8 cellular contexts compared by ENCODE assay signal in genomic region chr2:26692814-26693286, GRCh38. TPM values are rescaled to one million over a fixed set of nuclear protein-coding genes. Genes with fewer than 3 reads are reported as not detected.
DNase-seq lines count a peak whose midpoint lies in the region; ATAC-seq and TF ChIP-seq lines count a peak whose summit lies in the region.

No MANE protein-coding gene starts in this region.

- peaks cover 15% of the 10 kb centered on the region for H3K27me3 Mint-ChIP-seq in glutamatergic neuron (ENCODE audit: unreplicated experiment)

- H2AFZ ChIP-seq in GM23248 = no peak overlapping the region

- in situ Hi-C loops in GM23248 (cut with MboI) = no loop called here
- in situ Hi-C loops in Panc1 (cut with HindIII; ENCODE audit: low pct_unique_long_range_greater_than_20kb, low sequenced_read_pairs) = no loop called here

- ATAC-seq in Panc1 (peak; percentile 67), GM18873 (IDR thresholded peaks at IDR 0.05; ENCODE audit: low FRiP score, unreplicated experiment) (no peak), HG02642 (IDR thresholded peaks at IDR 0.05; ENCODE audit: poor library complexity, unreplicated experiment) (no peak)

- POLR2A ChIA-PET in Panc1 (lab: Charles Lee) = no interaction called here

- no TSS peak for BruUV-seq in Panc1 (replicated peaks; lab: Mats Ljungman, UMichigan)

- peaks cover 6% of the 10 kb centered on the region; the same call in 1 of the 2 replicates for H3F3A ChIP-seq in GM23248 (ENCODE audit: insufficient read depth)

- no peaks in the 10 kb centered on the region for H3K36me3 ChIP-seq in GM23248 (ENCODE audit: low read depth)
- no peaks in the 10 kb centered on the region for H3K36me3 ChIP-seq in Panc1 (ENCODE audit: control insufficient read depth, insufficient read depth, low read length)

- H3K9ac ChIP-seq in GM23248 = no peak overlapping the region

- H3K4me1 ChIP-seq in GM23248 (ENCODE audit: insufficient read depth) (peaks cover 11% of the 10 kb centered on the region), Panc1 (ENCODE audit: control insufficient read depth, insufficient read depth, low read length) (no peaks in the 10 kb centered on the region; the same call in 1 of the 2 replicates)

- H3K4me1 Mint-ChIP-seq in glutamatergic neuron (ENCODE audit: low read depth, unreplicated experiment) = peaks cover 42% of the 10 kb centered on the region

- WGBS in GM23248 (ENCODE audit: low coverage in 1 of 2, low lambda C conversion rate in 2 of 2, missing lambda C conversion rate in 2 of 2), 2 experiments = 2 to 5% methylated on average over 46 to 61 of the region's 67 CpGs

- H3K79me2 ChIP-seq in GM23248 (ENCODE audit: insufficient read depth) = no peaks in the 10 kb centered on the region

- no peak for TF ChIP-seq CTCF in Panc1 (IDR thresholded peaks at IDR 0.05)
- TF ChIP-seq CTCF in glutamatergic neuron (IDR thresholded peaks at IDR 0.05; ENCODE audit: partially characterized antibody, unreplicated experiment) = no peak

- DNase-seq in GM23248 = peak; percentile 61
- DNase-seq in Panc1 (ENCODE audit: low read depth, low spot score) = no peak
- DNase-seq in glutamatergic neuron = peak; percentile 71
- DNase-seq in skeletal muscle cell (ENCODE audit: low read depth) = no peak
- DNase-seq in T1000 (lab: John Stamatoyannopoulos, UW) = no peak
- no peak for DNase-seq in hippocampal formation (lab: John Stamatoyannopoulos, UW)

- H3K27ac ChIP-seq in GM23248 = no peak overlapping the region
- no peak overlapping the region for H3K27ac ChIP-seq in Panc1 (ENCODE audit: low read length)

- H3K36me3 Mint-ChIP-seq in glutamatergic neuron (ENCODE audit: unreplicated experiment) = peaks cover 4% of the 10 kb centered on the region

- CTCF ChIA-PET in Panc1 (lab: Charles Lee) = no interaction called here

- no peak overlapping the region for H3K27ac Mint-ChIP-seq in glutamatergic neuron (ENCODE audit: unreplicated experiment)

- H3K27me3 ChIP-seq in GM23248 (replicated peaks; ENCODE audit: insufficient read depth) (peaks cover 36% of the 10 kb centered on the region), Panc1 (ENCODE audit: control insufficient read depth, insufficient read depth, low read length) (peaks cover 10% of the 10 kb centered on the region)

- no peaks in the 10 kb centered on the region for H4K20me1 ChIP-seq in GM23248 (ENCODE audit: insufficient read depth)

- H3K4me2 ChIP-seq in GM23248 (ENCODE audit: unreplicated experiment) = peak overlapping the region; percentile 47

- no peak overlapping the region for H3K4me3 Mint-ChIP-seq in glutamatergic neuron (ENCODE audit: unreplicated experiment)

- no peaks in the 10 kb centered on the region for H3K9me2 ChIP-seq in GM23248 (ENCODE audit: insufficient read depth)

- H3K9me3 ChIP-seq in GM23248 (ENCODE audit: low read depth) (no peaks in the 10 kb centered on the region), Panc1 (ENCODE audit: control insufficient read depth, insufficient read depth, low read depth, low read length) (no peaks in the 10 kb centered on the region)

- H3K9me3 Mint-ChIP-seq in glutamatergic neuron (ENCODE audit: unreplicated experiment) = peaks cover 8% of the 10 kb centered on the region

- intact Hi-C loops in Panc1 (cut with micrococcal nuclease; ENCODE audit: unreplicated experiment) = no loop called here

- H3K4me3 ChIP-seq in GM23248 (peak overlapping the region; percentile 47), Panc1 (ENCODE audit: low read depth in 2 of 2, low read length in 2 of 2) (peak overlapping the region; percentile 22 to 41), skeletal muscle cell (ENCODE audit: low read depth, low read length) (peak overlapping the region; percentile 35)

RNA-seq across cellular contexts. Expression of gene KCNK3, which starts 0.3 kb away (rescaled TPM):
- not detected in 2 replicates for total RNA-seq in GM23248 (2014; rRNA removed; shearing (Covaris generic))
- polyA plus RNA-seq in GM23248 (2016; fragmentation: Nextera tagmentation; extraction: Ambion mirVana) = 0.04 TPM in 1 of 2 replicates, not detected in the other
- 32.8 TPM for total RNA-seq in Panc1 (2021; ENCODE audit: unreplicated experiment)
- polyA plus RNA-seq in Panc1 (2012; ENCODE audit: insufficient read length) = 44.4 TPM
- 21.7 TPM for total RNA-seq in glutamatergic neuron (ENCODE audit: unreplicated experiment)

RNA-seq across cellular contexts. Expression of gene CIB4, which starts 51.7 kb away (rescaled TPM):
- not detected in 2 replicates for total RNA-seq in GM23248 (2014; rRNA removed; shearing (Covaris generic))
- polyA plus RNA-seq in GM23248 (2016; fragmentation: Nextera tagmentation; extraction: Ambion mirVana) = not detected in 2 replicates
- 0.33 TPM for total RNA-seq in Panc1 (2021; ENCODE audit: unreplicated experiment)
- not detected for polyA plus RNA-seq in Panc1 (2012; ENCODE audit: insufficient read length)
- total RNA-seq in glutamatergic neuron (ENCODE audit: unreplicated experiment) = not detected

Comparison
In these comparisons a context has a peak if more than half of its experiments do, and no peak if none do; other contexts are left out.
1. DNase-seq: peak in GM23248 (single experiment) and glutamatergic neuron (single experiment); none in Panc1 (single experiment), skeletal muscle cell (single experiment), T1000 (single experiment) and hippocampal formation (0 of 2).
2. RNA of gene KCNK3, which starts 0.3 kb away (total RNA-seq): 32.8 TPM in Panc1 (single experiment) and 21.7 TPM in glutamatergic neuron (single experiment); not detected in GM23248; every median in the first group is over 10 times any median in the second.
3. Peak in every context shown above with its lines, with median percentiles within 50 percentile points of each other: H3K4me3 ChIP-seq.